11 cellular contexts compared by ENCODE assay signal in the genomic region with DNA sequence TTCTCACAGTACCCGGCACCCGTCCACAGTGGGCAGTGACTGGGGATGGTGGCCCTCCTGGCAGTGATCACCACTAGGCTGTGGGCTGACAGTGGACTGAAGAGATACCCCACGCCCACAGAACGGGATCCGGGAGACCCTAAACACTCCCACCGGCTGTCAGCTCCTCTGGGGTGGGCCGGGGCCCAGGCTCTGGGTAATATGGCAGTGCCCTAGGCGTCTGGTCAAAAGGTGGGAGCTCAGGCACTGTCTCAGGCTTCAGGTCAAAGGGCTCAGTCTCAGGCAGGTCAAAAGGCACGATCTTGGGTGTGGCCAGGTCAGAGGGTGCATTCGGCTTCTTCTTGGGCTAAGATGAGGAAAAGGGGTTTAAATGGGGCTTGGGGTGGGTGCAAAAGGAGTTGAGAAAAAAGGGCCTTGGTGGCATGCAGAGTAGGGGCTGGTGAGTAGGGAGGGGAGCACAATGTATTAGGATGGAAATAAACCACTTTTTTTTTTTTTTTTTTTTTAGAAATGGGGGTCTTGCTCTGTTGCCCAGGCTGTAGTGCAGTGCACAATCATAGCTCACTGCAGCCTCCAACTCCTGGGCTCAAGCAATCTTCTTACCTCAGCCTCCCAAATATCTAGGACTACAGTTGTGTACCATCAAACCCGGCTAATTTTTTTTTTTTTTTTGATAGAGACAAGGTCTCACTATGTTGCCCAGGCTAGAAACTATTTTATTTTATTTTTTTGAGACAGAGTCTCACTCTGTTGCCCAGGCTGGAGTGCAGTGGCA. TPM values are rescaled to one million over a fixed set of nuclear protein-coding genes. Genes with fewer than 3 reads are reported as not detected.
DNase-seq lines count a peak whose midpoint lies in the region; ATAC-seq, FAIRE-seq and TF ChIP-seq lines count a peak whose summit lies in the region.
"Had no signal": no experiment of that assay in that cellular context is flagged by ENCODE, and none has a peak within 500 bp of the region (broad histone marks: within the 10 kb centered on the region; RNA-seq: fewer than 3 reads in every experiment).

No MANE protein-coding gene starts in this region.

- H3K4me3 ChIP-seq in AG04450 (ENCODE audit: low read depth, low read length) (no peak overlapping the region), astrocyte (ENCODE audit: insufficient read depth, low read depth, low read length) (no peak overlapping the region), right cardiac atrium (ENCODE audit: low read length) (no peak overlapping the region), spleen (no peak overlapping the region), Caco-2 (ENCODE audit: low read depth, low read length) (no peak overlapping the region), kidney (ENCODE audit: low read length in 2 of 2) (no peak overlapping the region)

- POLR2A ChIA-PET in AG04450 (lab: Yijun Ruan, JAX), result interaction anchor here (0.7 kb wide), 1 partner anchor 10 kb away, joined by 4 read pairs; no protein-coding TSS in a partner anchor
- POLR2A ChIA-PET in Caco-2 (lab: Charles Lee), result no interaction called here

- H3K4me3 Mint-ChIP-seq in astrocyte (ENCODE audit: unreplicated experiment) (no peak overlapping the region), Caco-2 (ENCODE audit: unreplicated experiment) (no peak overlapping the region)

- H3K36me3 ChIP-seq in astrocyte (ENCODE audit: insufficient read depth, low read length), result peaks cover 13% of the 10 kb centered on the region
- H3K36me3 ChIP-seq in spleen, result no peaks in the 10 kb centered on the region
- H3K36me3 ChIP-seq in Caco-2 (ENCODE audit: control insufficient read depth, insufficient read depth, low read length), result 0 out of 2 replicates have a peak, but pooled peaks cover 1% of the 10 kb centered on the region
- no peaks in the 10 kb centered on the region for H3K36me3 ChIP-seq in kidney (ENCODE audit: control insufficient read depth in 1 of 2, insufficient read depth in 2 of 2, low read length in 2 of 2)

- WGBS in right cardiac atrium, result 61% methylated on average over 11 of the region's 11 CpGs
- 68 to 82% (median 76%) methylated on average over 8 to 11 of the region's 11 CpGs for WGBS in spleen, 5 donors

- TF ChIP-seq POLR2A in spleen (IDR thresholded peaks at IDR 0.05), result no peak

- H3K27me3 Mint-ChIP-seq in astrocyte (ENCODE audit: low read depth, unreplicated experiment), result no peaks in the 10 kb centered on the region
- H3K27me3 Mint-ChIP-seq in Caco-2 (ENCODE audit: insufficient read depth, unreplicated experiment), result no peaks in the 10 kb centered on the region

- H3K9me3 Mint-ChIP-seq in astrocyte (ENCODE audit: unreplicated experiment) (no peaks in the 10 kb centered on the region), Caco-2 (ENCODE audit: unreplicated experiment) (no peaks in the 10 kb centered on the region)
- H3K9me3 Mint-ChIP-seq: activated T-helper 2 cell treated with anti-CD3 and anti-CD28 coated beads, Interferon-gamma antibody, Interleukin-2, Interleukin-4, amounts not matched to agents 10 μg/mL and 5 μg/mL and 100 μg/mL, durations not matched to agents 14 hours and 24 hours and 36 hours had no signal

- H2AFZ ChIP-seq in astrocyte (ENCODE audit: low read depth, low read length), result no peak overlapping the region
- H2AFZ ChIP-seq: parathyroid adenoma had no signal

- CTCF ChIA-PET in AG04450 (lab: Charles Lee) (interaction anchor here (1.1 to 1.4 kb wide), 2 partner anchors 106 to 190 kb away, joined by 3 to 7 read pairs; no protein-coding TSS in a partner anchor), Caco-2 (lab: Charles Lee) (interaction anchor here (0.6 to 0.9 kb wide), 2 partner anchors 83 to 92 kb away, joined by 3 to 4 read pairs; no protein-coding TSS in a partner anchor)

- H4K20me1 ChIP-seq in astrocyte (ENCODE audit: insufficient read depth, low read length), result peaks cover 97% of the 10 kb centered on the region

- peaks cover 10% of the 10 kb centered on the region for H3K36me3 Mint-ChIP-seq in astrocyte (ENCODE audit: low read depth, unreplicated experiment)
- peaks cover 40% of the 10 kb centered on the region for H3K36me3 Mint-ChIP-seq in Caco-2 (ENCODE audit: insufficient read depth, unreplicated experiment)

- no peak overlapping the region for H3K4me2 ChIP-seq in astrocyte (ENCODE audit: low read length)

- H3K4me1 Mint-ChIP-seq in astrocyte (ENCODE audit: low read depth, unreplicated experiment), result peaks cover 47% of the 10 kb centered on the region
- H3K4me1 Mint-ChIP-seq in Caco-2 (ENCODE audit: low read depth, unreplicated experiment), result peaks cover 21% of the 10 kb centered on the region

- peak overlapping the region; percentile 11 for H3K27ac Mint-ChIP-seq in astrocyte (ENCODE audit: unreplicated experiment)
- no peak overlapping the region for H3K27ac Mint-ChIP-seq in Caco-2 (ENCODE audit: unreplicated experiment)
- H3K27ac Mint-ChIP-seq: activated T-helper 2 cell treated with anti-CD3 and anti-CD28 coated beads, Interferon-gamma antibody, Interleukin-2, Interleukin-4, amounts not matched to agents 10 μg/mL and 5 μg/mL and 100 μg/mL, durations not matched to agents 14 hours and 24 hours and 36 hours had no signal

- H3K9me3 ChIP-seq in AG04450 (ENCODE audit: control insufficient read depth, insufficient read depth, low read length) (no peaks in the 10 kb centered on the region), astrocyte (ENCODE audit: insufficient read depth, low read depth, low read length) (no peaks in the 10 kb centered on the region), right cardiac atrium (ENCODE audit: control insufficient read depth, low read length) (no peaks in the 10 kb centered on the region), spleen (no peaks in the 10 kb centered on the region), Caco-2 (no peaks in the 10 kb centered on the region), kidney (ENCODE audit: control insufficient read depth in 1 of 2, low read length in 2 of 2) (no peaks in the 10 kb centered on the region)

- peaks cover 98% of the 10 kb centered on the region for H3K79me2 ChIP-seq in astrocyte (ENCODE audit: insufficient read depth, low read length)
- H3K79me2 ChIP-seq: parathyroid adenoma had no signal

- H3K9ac ChIP-seq in astrocyte (ENCODE audit: low read length) (no peak overlapping the region), kidney (ENCODE audit: low read length in 2 of 2) (no peak overlapping the region)
- H3K9ac ChIP-seq: parathyroid adenoma had no signal

- TF ChIP-seq CTCF in AG04450 (IDR thresholded peaks at IDR 0.05; ENCODE audit: low read depth, low read length) (no peak), astrocyte (IDR thresholded peaks at IDR 0.05; ENCODE audit: insufficient read depth, low read depth, low read length) (no peak), spleen (IDR thresholded peaks at IDR 0.05 in 8 of 11, conservative IDR thresholded peaks at IDR 0.05 in 3 of 11) (no peak), Caco-2 (IDR thresholded peaks at IDR 0.05; ENCODE audit: insufficient read depth in 1 of 2, low read depth in 1 of 2, low read length in 1 of 2, severe bottlenecking in 1 of 2, unreplicated experiment in 1 of 2) (no peak), kidney (IDR thresholded peaks at IDR 0.05; ENCODE audit: borderline replicate concordance, extremely low read depth, insufficient read depth) (no peak)

- intact Hi-C loops in right cardiac atrium (cut with DNase I), result no loop called here
- intact Hi-C loops in spleen (cut with DNase I; ENCODE audit: low total_unique reads), result no loop called here
- intact Hi-C loops in Caco-2 (cut with micrococcal nuclease; ENCODE audit: unreplicated experiment), result no loop called here
- intact Hi-C loops in kidney (cut with DNase I), result no loop called here

- H3K27ac ChIP-seq in AG04450 (ENCODE audit: low read depth, low read length) (peak overlapping the region; percentile 31), astrocyte (ENCODE audit: low read depth, low read length) (no peak overlapping the region), right cardiac atrium (ENCODE audit: low read length) (peak overlapping the region; percentile 54), spleen (peak overlapping the region; percentile 13 to 87 (median 76)), kidney (ENCODE audit: low read depth in 2 of 2, low read length in 2 of 2) (no peak overlapping the region)
- H3K27ac ChIP-seq: parathyroid adenoma had no signal

- FAIRE-seq in astrocyte (lab: Jason Lieb, UNC), result no peak
- no peak for FAIRE-seq in kidney (lab: Jason Lieb, UNC)

- DNase-seq in AG04450 (ENCODE audit: low read depth, low spot score) (no peak), astrocyte (ENCODE audit: low read depth) (no peak), right cardiac atrium (no peak), spleen (no peak), NCI-H446 (lab: John Stamatoyannopoulos, UW) (no peak), Caco-2 (no peak), NCI-H1930 (lab: John Stamatoyannopoulos, UW) (no peak), kidney (no peak)
- DNase-seq: activated CD4-positive, alpha-beta T cell treated with anti-CD3 and anti-CD28 coated beads, Interleukin-2, amount 50 U/mL, for 48 hours had no signal

- H3K27me3 ChIP-seq in AG04450 (ENCODE audit: control insufficient read depth, insufficient read depth, low read length) (no peaks in the 10 kb centered on the region), astrocyte (ENCODE audit: insufficient read depth, low read length) (no peaks in the 10 kb centered on the region), right cardiac atrium (ENCODE audit: control insufficient read depth, insufficient read depth) (no peaks in the 10 kb centered on the region), spleen (replicated peaks in 1 of 7) (no peaks in the 10 kb centered on the region), Caco-2 (replicated peaks; ENCODE audit: control insufficient read depth, insufficient read depth, low read length) (no peaks in the 10 kb centered on the region)

- BruUV-seq in Caco-2 (replicated peaks; lab: Mats Ljungman, UMichigan), result no TSS peak

- H3K4me1 ChIP-seq in astrocyte (ENCODE audit: insufficient read depth, low read length), result peaks cover 62% of the 10 kb centered on the region
- peaks cover 38% of the 10 kb centered on the region for H3K4me1 ChIP-seq in right cardiac atrium (ENCODE audit: control insufficient read depth, insufficient read depth, low read length)
- H3K4me1 ChIP-seq in spleen, result peaks cover 35 to 99% (median 75%) of the 10 kb centered on the region in 6 donors
- H3K4me1 ChIP-seq in Caco-2, result no peaks in the 10 kb centered on the region
- peaks cover 0 to 14% of the 10 kb centered on the region in 2 donors for H3K4me1 ChIP-seq in kidney (ENCODE audit: control insufficient read depth in 1 of 2, insufficient read depth in 1 of 2, low read depth in 1 of 2, low read length in 2 of 2)

- no peak for ATAC-seq in right cardiac atrium

RNA-seq across cellular contexts. Expression of gene CAVIN1, which starts 11.0 kb away (rescaled TPM):
- polyA plus RNA-seq in AG04450 (2011; rRNA removed) (326 and 390 TPM in 2 replicates), right cardiac atrium (153 TPM), spleen (100 to 1,000 TPM in 1 of 3 donors, 10 to 100 TPM in 2; 25.3 to 129 (median 34.7) TPM), kidney (ENCODE audit: insufficient read depth, low read depth, low replicate concordance) (67.1 TPM)
- polyA minus RNA-seq in AG04450 (2011; rRNA and poly(A)+ RNA removed), result 252 and 273 TPM in 2 replicates
- total RNA-seq in astrocyte (602 and 644 TPM in 2 replicates), right cardiac atrium (100 to 1,000 TPM; 173 to 256 (median 203) TPM), spleen (100 to 1,000 TPM; 129 to 224 (median 150) TPM), Caco-2 (2022) (143 and 173 TPM in 2 replicates), kidney (204 TPM)

RNA-seq across cellular contexts. Expression of gene STAT3, which starts 23.9 kb away (rescaled TPM):
- polyA plus RNA-seq in AG04450 (2011; rRNA removed), result 77.1 and 83.4 TPM in 2 replicates
- polyA minus RNA-seq in AG04450 (2011; rRNA and poly(A)+ RNA removed), result 144 and 161 TPM in 2 replicates
- 145 and 154 TPM in 2 replicates for total RNA-seq in astrocyte
- 100 to 1,000 TPM; 100 to 192 (median 105) TPM for total RNA-seq in right cardiac atrium
- polyA plus RNA-seq in right cardiac atrium, result 46.9 TPM
- total RNA-seq in spleen, result 100 to 1,000 TPM; 229 to 326 (median 266) TPM
- 10 to 100 TPM; 18.3 to 49.8 (median 24.1) TPM for polyA plus RNA-seq in spleen
- total RNA-seq in Caco-2 (2022), result 72.1 and 73.7 TPM in 2 replicates
- 327 TPM for total RNA-seq in kidney
- polyA plus RNA-seq in kidney (ENCODE audit: insufficient read depth, low read depth, low replicate concordance), result 55.6 TPM

RNA-seq across cellular contexts. Expression of gene ATP6V0A1, which starts 46.6 kb away (rescaled TPM):
- polyA plus RNA-seq in AG04450 (2011; rRNA removed), result 22.3 and 30.8 TPM in 2 replicates
- 60.2 and 84.4 TPM in 2 replicates for polyA minus RNA-seq in AG04450 (2011; rRNA and poly(A)+ RNA removed)
- total RNA-seq in astrocyte, result 75.8 and 78.6 TPM in 2 replicates
- total RNA-seq in right cardiac atrium, result 10 to 100 TPM; 42.1 to 57.7 (median 48.8) TPM
- 33.4 TPM for polyA plus RNA-seq in right cardiac atrium
- 100 to 1,000 TPM in 5 of 7 donors, 10 to 100 TPM in 2; 87.4 to 140 (median 126) TPM for total RNA-seq in spleen
- polyA plus RNA-seq in spleen, result 10 to 100 TPM; 23.0 to 74.0 (median 50.7) TPM
- total RNA-seq in Caco-2 (2022), result 82.8 and 103 TPM in 2 replicates
- 110 TPM for total RNA-seq in kidney
- polyA plus RNA-seq in kidney (ENCODE audit: insufficient read depth, low read depth, low replicate concordance), result 108 TPM

Comparison
In these comparisons a context has a peak if more than half of its experiments do, and no peak if none do; other contexts are left out.
1. H3K27ac ChIP-seq: peak in AG04450 (single experiment), right cardiac atrium (single experiment) and spleen (8 of 8); none in astrocyte (single experiment) and kidney (0 of 2).